ENCODE assay signal across 23 cellular contexts in the genomic region with DNA sequence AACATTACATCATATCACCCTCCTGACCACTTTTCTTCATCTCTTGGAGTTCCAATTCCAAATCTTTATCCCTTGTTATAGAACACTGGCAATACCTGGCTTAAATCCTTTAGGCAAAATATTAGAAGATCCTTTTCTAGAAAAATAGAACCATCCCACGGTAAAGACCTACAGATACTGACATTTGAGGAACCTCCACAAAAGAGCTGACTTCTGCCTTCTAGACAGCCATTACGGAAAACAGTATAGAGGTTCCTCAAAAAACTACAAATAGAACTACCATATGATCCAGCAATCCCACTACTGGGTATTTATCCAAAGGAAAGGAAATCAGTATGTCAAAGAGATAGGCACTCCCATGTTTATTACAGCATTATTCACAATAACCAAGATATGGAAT.
"Had no signal": no experiment of that assay in that cellular context is flagged by ENCODE, and none has a peak within 500 bp of the region (broad histone marks: within the 10 kb centered on the region; RNA-seq: fewer than 3 reads in every experiment).

No MANE protein-coding gene starts in this region.

- H3K27me3 Mint-ChIP-seq: effector memory CD8-positive, alpha-beta T cell; naive B cell had no signal

- H3K4me3 Mint-ChIP-seq: effector memory CD8-positive, alpha-beta T cell; nephron had no signal

- H3K27ac ChIP-seq: coronary artery, epithelial cell of prostate, esophagus muscularis mucosa, gastrocnemius medialis, left ventricle myocardium inferior, lower lobe of right lung, parathyroid adenoma, psoas muscle, right lobe of liver, stomach, thoracic aorta had no signal

- DNase-seq: effector memory CD8-positive, alpha-beta T cell; gastrocnemius medialis; heart right ventricle; hypothalamus; islet precursor cell; left ventricle myocardium inferior; lower lobe of right lung; mesenchymal stem cell; naive B cell; psoas muscle; retina; right lobe of liver; stimulated activated CD4-positive, alpha-beta T cell treated with anti-CD3 and anti-CD28 coated beads, Interleukin-4, amount 100 ng/mL, for 24 hours; stimulated activated naive CD4-positive, alpha-beta T cell; stomach; substantia nigra; trophoblast cell had no signal

- ATAC-seq: effector memory CD8-positive, alpha-beta T cell; gastrocnemius medialis; heart right ventricle; lower lobe of right lung; psoas muscle; right lobe of liver had no signal

- H3K9me3 Mint-ChIP-seq: effector memory CD8-positive, alpha-beta T cell had no signal

- H3K36me3 ChIP-seq: esophagus muscularis mucosa, gastrocnemius medialis, heart right ventricle, left ventricle myocardium inferior, lower lobe of right lung, right lobe of liver, stomach, thoracic aorta had no signal

- H3K4me3 ChIP-seq: coronary artery, esophagus muscularis mucosa, gastrocnemius medialis, heart right ventricle, left ventricle myocardium inferior, lower lobe of right lung, psoas muscle, right lobe of liver, stomach, thoracic aorta had no signal

- H3K27me3 ChIP-seq: esophagus muscularis mucosa, gastrocnemius medialis, heart right ventricle, right lobe of liver, stomach had no signal

- H3K27ac Mint-ChIP-seq: effector memory CD8-positive, alpha-beta T cell; nephron had no signal

- H3K36me3 Mint-ChIP-seq: naive B cell had no signal

- H3K4me1 ChIP-seq: gastrocnemius medialis, parathyroid adenoma had no signal

- H3K9me3 ChIP-seq: esophagus muscularis mucosa, gastrocnemius medialis, left ventricle myocardium inferior, lower lobe of right lung, psoas muscle, right lobe of liver, stomach, thoracic aorta had no signal
